Comparison of ENCODE assay signal across 8 cellular contexts in the genomic region with DNA sequence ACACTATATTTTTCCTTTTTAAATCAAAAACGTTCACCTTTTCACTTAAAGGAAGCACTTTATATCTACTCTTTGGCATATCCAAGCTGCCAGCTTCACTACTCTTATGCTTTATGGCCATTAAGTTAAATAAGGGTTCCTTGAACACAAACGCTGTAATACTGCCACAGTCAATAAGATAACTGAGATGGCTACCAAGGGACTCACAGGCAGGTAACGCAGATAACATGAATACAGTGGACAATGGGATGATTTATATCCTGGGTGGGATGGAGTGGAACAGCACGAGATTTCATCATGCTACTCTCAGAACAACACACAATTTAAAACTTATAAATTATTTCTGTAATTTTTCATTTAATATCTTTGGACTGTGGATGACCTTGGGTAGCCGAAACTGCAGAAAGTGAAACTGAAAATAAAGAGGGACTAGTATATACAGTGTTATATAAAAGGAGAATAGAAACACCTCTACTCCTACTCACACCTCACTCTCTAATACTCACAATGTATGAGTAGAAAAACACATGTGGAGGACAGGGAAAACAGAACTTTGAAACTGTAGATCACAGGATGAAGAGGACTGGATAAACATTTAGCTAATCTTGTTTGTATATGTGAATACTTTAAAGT.
A peak's percentile ranks its signal among the peaks of the same experiment; 100 is the strongest.
DNase-seq lines count a peak whose midpoint lies in the region; ATAC-seq and TF ChIP-seq lines count a peak whose summit lies in the region.

No MANE protein-coding gene starts in this region.

- POLR2A ChIA-PET in MCF 10A (lab: Yijun Ruan, JAX): interaction anchor here (0.6 to 1.4 kb wide), 2 partner anchors 37 to 148 kb away, joined by 3 to 4 read pairs; no protein-coding TSS in a partner anchor

- intact Hi-C loops in natural killer cell (cut with micrococcal nuclease): no loop called here
- intact Hi-C loops in MCF 10A (cut with micrococcal nuclease): loop anchor here (5.0 to 10.0 kb wide), 5 partner anchors 320 to 1707 kb away; no protein-coding TSS in a partner anchor
- intact Hi-C loops in sciatic nerve (cut with DNase I): no loop called here
- intact Hi-C loops in head of caudate nucleus (cut with DNase I): no loop called here

- H3K36me3 Mint-ChIP-seq in natural killer cell (no peaks in the 10 kb centered on the region), MCF 10A (ENCODE audit: insufficient read depth, unreplicated experiment) (no peaks in the 10 kb centered on the region)
- no peaks in the 10 kb centered on the region for H3K36me3 Mint-ChIP-seq in natural killer cell treated with Interleukin-12 subunit alpha and Interleukin-12 subunit beta and Interleukin-15 and Interleukin-18, amount 100 ng/mL, for 72 hours

- DNase-seq in natural killer cell: no peak
- no peak for DNase-seq in natural killer cell treated with Interleukin-12 subunit alpha and Interleukin-12 subunit beta and Interleukin-15 and Interleukin-18, amount 100 ng/mL, for 72 hours (ENCODE audit: low spot score)
- DNase-seq in MCF 10A (ENCODE audit: unreplicated experiment): no peak
- DNase-seq in sciatic nerve (ENCODE audit: low spot score): no peak
- DNase-seq in head of caudate nucleus: no peak
- DNase-seq in OCI-M2 (lab: John Stamatoyannopoulos, UW; ENCODE audit: unreplicated experiment): no peak
- DNase-seq in COLO829 (ENCODE audit: low spot score): no peak

- TF ChIP-seq CTCF in natural killer cell (IDR thresholded peaks at IDR 0.05): no peak
- TF ChIP-seq CTCF in MCF 10A (IDR thresholded peaks at IDR 0.05; ENCODE audit: unreplicated experiment): no peak

- peaks cover 16 to 17% of the 10 kb centered on the region in 2 donors for H3K4me1 Mint-ChIP-seq in natural killer cell
- H3K4me1 Mint-ChIP-seq in natural killer cell treated with Interleukin-12 subunit alpha and Interleukin-12 subunit beta and Interleukin-15 and Interleukin-18, amount 100 ng/mL, for 72 hours (ENCODE audit: low read depth in 2 of 2): peaks cover 0 to 3% of the 10 kb centered on the region in 2 donors
- peaks cover 20% of the 10 kb centered on the region for H3K4me1 Mint-ChIP-seq in MCF 10A (ENCODE audit: insufficient read depth, unreplicated experiment)

- H3K9me3 Mint-ChIP-seq in natural killer cell: peaks cover 2 to 6% of the 10 kb centered on the region in 2 donors
- peaks cover 8% of the 10 kb centered on the region for H3K9me3 Mint-ChIP-seq in natural killer cell treated with Interleukin-12 subunit alpha and Interleukin-12 subunit beta and Interleukin-15 and Interleukin-18, amount 100 ng/mL, for 72 hours
- no peaks in the 10 kb centered on the region for H3K9me3 Mint-ChIP-seq in MCF 10A (ENCODE audit: unreplicated experiment)

- H3K27me3 Mint-ChIP-seq in natural killer cell (ENCODE audit: low read depth in 2 of 2) (no peaks in the 10 kb centered on the region), MCF 10A (ENCODE audit: insufficient read depth, unreplicated experiment) (no peaks in the 10 kb centered on the region)
- H3K27me3 Mint-ChIP-seq in natural killer cell treated with Interleukin-12 subunit alpha and Interleukin-12 subunit beta and Interleukin-15 and Interleukin-18, amount 100 ng/mL, for 72 hours: no peaks in the 10 kb centered on the region

- BruUV-seq in MCF 10A (replicated peaks; lab: Mats Ljungman, UMichigan): no TSS peak

- CTCF ChIA-PET in MCF 10A (lab: Yijun Ruan, JAX): no interaction called here

- ATAC-seq in natural killer cell: peak in 2 of 3 donors; percentile 53 to 65
- no peak for ATAC-seq in natural killer cell treated with Interleukin-12 subunit alpha and Interleukin-12 subunit beta and Interleukin-15 and Interleukin-18, amount 100 ng/mL, for 72 hours
- peak; percentile 88 for ATAC-seq in HG03520 (IDR thresholded peaks at IDR 0.05; ENCODE audit: unreplicated experiment)
- ATAC-seq in sciatic nerve: peak; percentile 62

- peak overlapping the region in 1 of 2 donors; percentile 15 for H3K27ac Mint-ChIP-seq in natural killer cell
- H3K27ac Mint-ChIP-seq in natural killer cell treated with Interleukin-12 subunit alpha and Interleukin-12 subunit beta and Interleukin-15 and Interleukin-18, amount 100 ng/mL, for 72 hours: no peak overlapping the region
- peak overlapping the region; percentile 59 for H3K27ac Mint-ChIP-seq in MCF 10A (ENCODE audit: low read depth, unreplicated experiment)

- peak overlapping the region; percentile 25 for H3K4me3 Mint-ChIP-seq in natural killer cell
- H3K4me3 Mint-ChIP-seq in natural killer cell treated with Interleukin-12 subunit alpha and Interleukin-12 subunit beta and Interleukin-15 and Interleukin-18, amount 100 ng/mL, for 72 hours: no peak overlapping the region
- peak overlapping the region; percentile 57 for H3K4me3 Mint-ChIP-seq in MCF 10A (ENCODE audit: unreplicated experiment)

Comparison
In these comparisons a context has a peak if more than half of its experiments do, and no peak if none do; other contexts are left out.
1. ATAC-seq: peak in natural killer cell (2 of 3), HG03520 (single experiment) and sciatic nerve (single experiment); none in natural killer cell treated with Interleukin-12 subunit alpha and Interleukin-12 subunit beta and Interleukin-15 and Interleukin-18, amount 100 ng/mL, for 72 hours (0 of 2).